17 cellular contexts compared by ENCODE assay signal in genomic region chr18:12742453-12742852, GRCh38. TPM values are rescaled to one million over a fixed set of nuclear protein-coding genes. Genes with fewer than 3 reads are reported as not detected.
DNase-seq lines count a peak whose midpoint lies in the region; FAIRE-seq and TF ChIP-seq lines count a peak whose summit lies in the region.
"Had no signal": no experiment of that assay in that cellular context is flagged by ENCODE, and none has a peak within 500 bp of the region (broad histone marks: within the 10 kb centered on the region; RNA-seq: fewer than 3 reads in every experiment).

No MANE protein-coding gene starts in this region.

- POLR2A ChIA-PET in AG04450 (lab: Yijun Ruan, JAX): interaction anchor here (0.8 to 1.1 kb wide), 3 partner anchors 12 to 165 kb away, joined by 3 to 15 read pairs (median 7); partner anchors contain the start of gene PTPN2

- no peak overlapping the region for H3K9ac ChIP-seq in astrocyte (ENCODE audit: low read length)

- H3K4me3 ChIP-seq in AG04450 (ENCODE audit: low read depth, low read length) (no peak overlapping the region), astrocyte (ENCODE audit: insufficient read depth, low read depth, low read length) (no peak overlapping the region), fibroblast of villous mesenchyme (ENCODE audit: low read depth, low read length) (no peak overlapping the region), H7 (ENCODE audit: insufficient read depth, low read depth, low read length) (no peak overlapping the region), right atrium auricular region (no peak overlapping the region), dorsolateral prefrontal cortex (no peak overlapping the region)
- H3K4me3 ChIP-seq: esophagus squamous epithelium, left lung, spleen had no signal

- H3K79me2 ChIP-seq in astrocyte (ENCODE audit: insufficient read depth, low read length): no peaks in the 10 kb centered on the region

- H4K20me1 ChIP-seq in astrocyte (ENCODE audit: insufficient read depth, low read length): no peaks in the 10 kb centered on the region

- CTCF ChIA-PET in AG04450 (lab: Charles Lee): interaction anchor here (0.7 to 11.2 kb wide), 7 partner anchors 12 to 202 kb away, joined by 3 to 128 read pairs (median 7); no protein-coding TSS in a partner anchor

- H3K36me3 ChIP-seq in astrocyte (ENCODE audit: insufficient read depth, low read length) (no peaks in the 10 kb centered on the region), H7 (replicated peaks; ENCODE audit: control insufficient read depth, insufficient read depth, low read length) (no peaks in the 10 kb centered on the region), right atrium auricular region (no peaks in the 10 kb centered on the region)
- H3K36me3 ChIP-seq: esophagus squamous epithelium, left lung, spleen had no signal

- peaks cover 1% of the 10 kb centered on the region for H3K9me3 Mint-ChIP-seq in astrocyte (ENCODE audit: unreplicated experiment)
- H3K9me3 Mint-ChIP-seq: activated CD4-positive, alpha-beta memory T cell treated with anti-CD3 and anti-CD28 coated beads for 36 hours had no signal

- no peaks in the 10 kb centered on the region for H3K27me3 Mint-ChIP-seq in astrocyte (ENCODE audit: low read depth, unreplicated experiment)
- H3K27me3 Mint-ChIP-seq: activated CD4-positive, alpha-beta memory T cell treated with anti-CD3 and anti-CD28 coated beads for 36 hours had no signal

- DNase-seq in AG04450 (ENCODE audit: low read depth, low spot score) (peak; percentile 26), HT1080 (ENCODE audit: low read depth) (peak; percentile 67), astrocyte (ENCODE audit: low read depth) (peak; percentile 59), fibroblast of villous mesenchyme (ENCODE audit: low read depth) (peak; percentile 20), H7 (no peak), right atrium auricular region (ENCODE audit: low spot score) (no peak), dorsolateral prefrontal cortex (no peak)
- DNase-seq in stimulated activated CD8-positive, alpha-beta memory T cell treated with anti-CD3 and anti-CD28 coated beads, Interleukin-4, amount 100 ng/mL, for 48 hours: no peak
- DNase-seq: activated CD4-positive, alpha-beta memory T cell treated with anti-CD3 and anti-CD28 coated beads for 36 hours; AML-193; esophagus squamous epithelium; left lung; MM.1S; NCI-H187; NCI-H510A treated with DMSO at 0.1 percent for 48 hours; spleen; stimulated activated naive CD8-positive, alpha-beta T cell treated with anti-CD3 and anti-CD28 coated beads, Interleukin-15, Interleukin-2, amounts not matched to agents 100 U/mL and 50 U/mL, for 24 hours had no signal

- H3K4me2 ChIP-seq in astrocyte (ENCODE audit: low read length): no peak overlapping the region

- H3K27ac Mint-ChIP-seq in astrocyte (ENCODE audit: unreplicated experiment): no peak overlapping the region
- H3K27ac Mint-ChIP-seq: activated CD4-positive, alpha-beta memory T cell treated with anti-CD3 and anti-CD28 coated beads for 36 hours had no signal

- FAIRE-seq in astrocyte (lab: Jason Lieb, UNC): no peak

- intact Hi-C loops in dorsolateral prefrontal cortex (cut with DNase I): loop anchor here in 1 of 2 donors (5.0 kb wide), 2 partner anchors 150 to 190 kb away; no protein-coding TSS in a partner anchor

- H3K4me1 Mint-ChIP-seq in astrocyte (ENCODE audit: low read depth, unreplicated experiment): no peaks in the 10 kb centered on the region

- H3K36me3 Mint-ChIP-seq in astrocyte (ENCODE audit: low read depth, unreplicated experiment): no peaks in the 10 kb centered on the region
- H3K36me3 Mint-ChIP-seq: activated CD4-positive, alpha-beta memory T cell treated with anti-CD3 and anti-CD28 coated beads for 36 hours had no signal

- TF ChIP-seq CTCF in AG04450 (IDR thresholded peaks at IDR 0.05; ENCODE audit: low read depth, low read length) (no peak), astrocyte (IDR thresholded peaks at IDR 0.05; ENCODE audit: insufficient read depth, low read depth, low read length) (no peak), fibroblast of villous mesenchyme (IDR thresholded peaks at IDR 0.05; ENCODE audit: insufficient read depth, low read depth, low read length) (no peak), right atrium auricular region (IDR thresholded peaks at IDR 0.05) (no peak), dorsolateral prefrontal cortex (IDR thresholded peaks at IDR 0.05 in 54 of 56, conservative IDR thresholded peaks at IDR 0.05 in 2 of 56; ENCODE audit: low read depth in 1 of 56, partially characterized antibody in 56 of 56) (no peak)

- H3K4me3 Mint-ChIP-seq in astrocyte (ENCODE audit: unreplicated experiment): no peak overlapping the region
- H3K4me3 Mint-ChIP-seq: activated CD4-positive, alpha-beta memory T cell treated with anti-CD3 and anti-CD28 coated beads for 36 hours had no signal

- H3K9me3 ChIP-seq in AG04450 (ENCODE audit: control insufficient read depth, insufficient read depth, low read length) (peaks cover 2% of the 10 kb centered on the region; the same call in 1 of the 2 replicates), astrocyte (ENCODE audit: insufficient read depth, low read depth, low read length) (no peaks in the 10 kb centered on the region), right atrium auricular region (no peaks in the 10 kb centered on the region)
- H3K9me3 ChIP-seq: esophagus squamous epithelium, left lung, spleen had no signal

- no peak overlapping the region for H2AFZ ChIP-seq in astrocyte (ENCODE audit: low read depth, low read length)

- H3K27me3 ChIP-seq in AG04450 (ENCODE audit: control insufficient read depth, insufficient read depth, low read length) (no peaks in the 10 kb centered on the region), astrocyte (ENCODE audit: insufficient read depth, low read length) (no peaks in the 10 kb centered on the region), H7 (ENCODE audit: control insufficient read depth, insufficient read depth, low read length) (no peaks in the 10 kb centered on the region), right atrium auricular region (no peaks in the 10 kb centered on the region), dorsolateral prefrontal cortex (no peaks in the 10 kb centered on the region)
- H3K27me3 ChIP-seq: esophagus squamous epithelium, left lung, spleen had no signal

- H3K27ac ChIP-seq in AG04450 (ENCODE audit: low read depth, low read length) (no peak overlapping the region), astrocyte (ENCODE audit: low read depth, low read length) (no peak overlapping the region), right atrium auricular region (no peak overlapping the region), dorsolateral prefrontal cortex (no peak overlapping the region)
- H3K27ac ChIP-seq: esophagus squamous epithelium, left lung, spleen had no signal

- peaks cover 6% of the 10 kb centered on the region for H3K4me1 ChIP-seq in astrocyte (ENCODE audit: insufficient read depth, low read length)
- H3K4me1 ChIP-seq in right atrium auricular region: no peaks in the 10 kb centered on the region
- H3K4me1 ChIP-seq: esophagus squamous epithelium, left lung, spleen had no signal

RNA-seq across cellular contexts. Expression of gene PSMG2, which starts 39.6 kb away (rescaled TPM):
- polyA plus RNA-seq in AG04450 (2011; rRNA removed): 79.4 and 96.2 TPM in 2 replicates
- 34.9 and 38.3 TPM in 2 replicates for polyA minus RNA-seq in AG04450 (2011; rRNA and poly(A)+ RNA removed)
- total RNA-seq in HT1080 (2014; rRNA removed; shearing (Covaris generic)): 87.7 and 103 TPM in 2 replicates
- polyA plus RNA-seq in HT1080 (2015; cell fraction: cytosol; rRNA removed): 98.8 and 103 TPM in 2 replicates
- 58.3 and 59.2 TPM in 2 replicates for polyA plus RNA-seq in HT1080 (2015; cell fraction: nucleus; rRNA removed)
- total RNA-seq in astrocyte: 57.4 and 60.1 TPM in 2 replicates
- 65.7 and 66.9 TPM in 2 replicates for total RNA-seq in fibroblast of villous mesenchyme
- 91.7 and 113 TPM in 2 replicates for total RNA-seq in H7 (2014; rRNA removed; shearing (Covaris generic))
- 10 to 100 TPM; 37.7 to 46.0 TPM for total RNA-seq in right atrium auricular region
- total RNA-seq in dorsolateral prefrontal cortex: 10 to 100 TPM; 46.0 to 79.5 (median 56.9) TPM

RNA-seq across cellular contexts. Expression of gene CEP76, which starts 39.9 kb away (rescaled TPM):
- 5.6 and 7.6 TPM in 2 replicates for polyA plus RNA-seq in AG04450 (2011; rRNA removed)
- 4.0 and 6.3 TPM in 2 replicates for polyA minus RNA-seq in AG04450 (2011; rRNA and poly(A)+ RNA removed)
- 11.8 and 19.2 TPM in 2 replicates for total RNA-seq in HT1080 (2014; rRNA removed; shearing (Covaris generic))
- polyA plus RNA-seq in HT1080 (2015; cell fraction: cytosol; rRNA removed): 8.0 and 11.1 TPM in 2 replicates
- polyA plus RNA-seq in HT1080 (2015; cell fraction: nucleus; rRNA removed): 12.3 and 16.4 TPM in 2 replicates
- total RNA-seq in astrocyte (7.5 and 9.5 TPM in 2 replicates), fibroblast of villous mesenchyme (9.0 and 12.5 TPM in 2 replicates), right atrium auricular region (1 to 10 TPM; 3.1 to 4.4 TPM), dorsolateral prefrontal cortex (10 to 100 TPM in 67 of 120 experiments, 1 to 10 TPM in 53; 5.4 to 17.5 (median 10.4) TPM)
- 17.2 and 20.5 TPM in 2 replicates for total RNA-seq in H7 (2014; rRNA removed; shearing (Covaris generic))

Comparison
In these comparisons a context has a peak if more than half of its experiments do, and no peak if none do; other contexts are left out.
1. DNase-seq: peak in AG04450 (single experiment), HT1080 (single experiment), astrocyte (single experiment) and fibroblast of villous mesenchyme (single experiment); none in H7 (single experiment), stimulated activated CD8-positive, alpha-beta memory T cell treated with anti-CD3 and anti-CD28 coated beads, Interleukin-4, amount 100 ng/mL, for 48 hours (single experiment), right atrium auricular region (single experiment) and dorsolateral prefrontal cortex (0 of 10).